19 cellular contexts compared by ENCODE assay signal in genomic region chr5:69001605-69002004, GRCh38.
"Had no signal": no experiment of that assay in that cellular context is flagged by ENCODE, and none has a peak within 500 bp of the region (broad histone marks: within the 10 kb centered on the region; RNA-seq: fewer than 3 reads in every experiment).

No MANE protein-coding gene starts in this region.

- H3K36me3 Mint-ChIP-seq: activated naive CD4-positive, alpha-beta T cell treated with anti-CD3 and anti-CD28 coated beads, Interleukin-2, amount 50 U/mL, for 24 hours; brain had no signal

- ATAC-seq: effector memory CD8-positive, alpha-beta T cell; esophagus mucosa; upper lobe of right lung had no signal

- H3K4me1 Mint-ChIP-seq: activated naive CD4-positive, alpha-beta T cell treated with anti-CD3 and anti-CD28 coated beads, Interleukin-2, amount 50 U/mL, for 24 hours; brain had no signal

- H3K4me3 ChIP-seq: hepatocyte, right atrium auricular region, spleen, upper lobe of right lung had no signal

- H3K27ac ChIP-seq: hepatocyte, right atrium auricular region, spleen, upper lobe of right lung had no signal

- H3K4me3 Mint-ChIP-seq: activated naive CD4-positive, alpha-beta T cell treated with anti-CD3 and anti-CD28 coated beads, Interleukin-2, amount 50 U/mL, for 24 hours; brain; dendritic cell treated with granulocyte-macrophage colony-stimulating factor and Interleukin-4, amounts not matched to agents 40 ng/mL and 50 ng/mL, for 4 days; effector memory CD8-positive, alpha-beta T cell had no signal

- H3K4me1 ChIP-seq: right atrium auricular region, spleen, upper lobe of right lung had no signal

- H2AFZ ChIP-seq: hepatocyte had no signal

- H3K4me2 ChIP-seq: hepatocyte had no signal

- H3K9me3 ChIP-seq: right atrium auricular region, spleen, upper lobe of right lung had no signal

- H3K9me3 Mint-ChIP-seq: activated naive CD4-positive, alpha-beta T cell treated with anti-CD3 and anti-CD28 coated beads, Interleukin-2, amount 50 U/mL, for 24 hours; dendritic cell treated with granulocyte-macrophage colony-stimulating factor and Interleukin-4, amounts not matched to agents 40 ng/mL and 50 ng/mL, for 4 days; effector memory CD8-positive, alpha-beta T cell had no signal

- DNase-seq: activated gamma-delta T cell treated with Interleukin-2 at 50 U/mL for 16 hours; activated T-cell treated with anti-CD3 and anti-CD28 coated beads, Interleukin-2, amount 50 U/mL, for 1 hour; aorta; effector memory CD8-positive, alpha-beta T cell; glutamatergic neuron; spleen; stimulated activated CD4-positive, alpha-beta T cell treated with anti-CD3 and anti-CD28 coated beads, Interleukin-4, amount 100 ng/mL, for 24 hours; stimulated activated naive CD4-positive, alpha-beta T cell treated with Interleukin-2 at 50 U/mL for 16 hours; upper lobe of right lung had no signal

- FAIRE-seq: endothelial cell of umbilical vein, frontal cortex, TTC549 had no signal

- H3K79me2 ChIP-seq: hepatocyte had no signal

- H3K27me3 Mint-ChIP-seq: dendritic cell treated with granulocyte-macrophage colony-stimulating factor and Interleukin-4, amounts not matched to agents 40 ng/mL and 50 ng/mL, for 4 days had no signal

- H3K27me3 ChIP-seq: hepatocyte, right atrium auricular region, spleen, upper lobe of right lung had no signal

- H3K27ac Mint-ChIP-seq: activated naive CD4-positive, alpha-beta T cell treated with anti-CD3 and anti-CD28 coated beads, Interleukin-2, amount 50 U/mL, for 24 hours; dendritic cell treated with granulocyte-macrophage colony-stimulating factor and Interleukin-4, amounts not matched to agents 40 ng/mL and 50 ng/mL, for 4 days; effector memory CD8-positive, alpha-beta T cell; progenitor cell of endocrine pancreas had no signal

- H3K36me3 ChIP-seq: right atrium auricular region, spleen, upper lobe of right lung had no signal
